4 cellular contexts compared by ENCODE assay signal in genomic region chr1:201576914-201577313, GRCh38.
"Had no signal": no experiment of that assay in that cellular context is flagged by ENCODE, and none has a peak within 500 bp of the region (broad histone marks: within the 10 kb centered on the region; RNA-seq: fewer than 3 reads in every experiment).

No MANE protein-coding gene starts in this region.

- ATAC-seq: GM23338 had no signal

- H3K4me3 ChIP-seq: GM23338 had no signal

- DNase-seq: H9, HCEC 1CT, KG1 had no signal

- H3K4me2 ChIP-seq: GM23338 had no signal

- H2AFZ ChIP-seq: GM23338 had no signal
